Comparison of ENCODE assay signal across 8 cellular contexts in genomic region chr3:185943363-185944106, GRCh38. TPM values are rescaled to one million over a fixed set of nuclear protein-coding genes. Genes with fewer than 3 reads are reported as not detected.
DNase-seq lines count a peak whose midpoint lies in the region; ATAC-seq and TF ChIP-seq lines count a peak whose summit lies in the region.

No MANE protein-coding gene starts in this region.

- TF ChIP-seq CTCF in Calu3 (IDR thresholded peaks at IDR 0.05; ENCODE audit: unreplicated experiment): peak; percentile 99

- peaks cover 23% of the 10 kb centered on the region for H3K4me1 Mint-ChIP-seq in Calu3 (ENCODE audit: low read depth, unreplicated experiment)

- peak; percentile 86 for ATAC-seq in GM21367 (IDR thresholded peaks at IDR 0.05; ENCODE audit: unreplicated experiment)

- CTCF ChIA-PET in Calu3 (lab: Charles Lee): interaction anchor here (0.5 to 2.4 kb wide), 48 partner anchors 8 to 809 kb away, joined by 3 to 130 read pairs (median 4); partner anchors contain the start of gene SENP2

- DNase-seq in Calu3: peak; percentile 90
- DNase-seq in HS-5 (ENCODE audit: low read depth): peak; percentile 62
- DNase-seq in NK-92 treated with Interleukin-12 subunit alpha and Interleukin-12 subunit beta, amount 100 ng/mL, for 24 hours (lab: John Stamatoyannopoulos, UW): peak; percentile 74
- DNase-seq in activated CD8-positive, alpha-beta memory T cell treated with anti-CD3 and anti-CD28 coated beads, Interleukin-2, amount 50 U/mL, for 24 hours (ENCODE audit: extremely low read depth): peak; percentile 73
- peak; percentile 55 for DNase-seq in epidermal melanocyte (ENCODE audit: insufficient read length, low spot score)
- DNase-seq in mucosa of gallbladder (ENCODE audit: low spot score): peak; percentile 87
- DNase-seq in stimulated activated CD8-positive, alpha-beta memory T cell treated with anti-CD3 and anti-CD28 coated beads, Interleukin-4, amount 100 ng/mL, for 48 hours: peak; percentile 89

- no peaks in the 10 kb centered on the region for H3K36me3 Mint-ChIP-seq in Calu3 (ENCODE audit: insufficient read depth, unreplicated experiment)

- H3K27me3 Mint-ChIP-seq in Calu3 (ENCODE audit: unreplicated experiment): no peaks in the 10 kb centered on the region

- BruUV-seq in Calu3 (replicated peaks; lab: Mats Ljungman, UMichigan): no TSS peak

- H3K9me3 Mint-ChIP-seq in Calu3 (ENCODE audit: low read depth, unreplicated experiment): no peaks in the 10 kb centered on the region

- H3K27ac Mint-ChIP-seq in Calu3 (ENCODE audit: unreplicated experiment): peak overlapping the region; percentile 18

- intact Hi-C loops in Calu3 (cut with micrococcal nuclease; ENCODE audit: unreplicated experiment): no loop called here

- H3K4me3 Mint-ChIP-seq in Calu3 (ENCODE audit: low read depth, unreplicated experiment): no peak overlapping the region

RNA-seq across cellular contexts. Expression of gene TRA2B, which starts 5.7 kb away (rescaled TPM):
- total RNA-seq in Calu3 (2022) (212 and 238 TPM in 2 replicates), mucosa of gallbladder (79.8 TPM)

Comparison
In these comparisons a context has a peak if more than half of its experiments do, and no peak if none do; other contexts are left out.
1. Peak in every context shown above with its lines: DNase-seq and ATAC-seq.